ENCODE assay signal across 10 cellular contexts in the genomic region with DNA sequence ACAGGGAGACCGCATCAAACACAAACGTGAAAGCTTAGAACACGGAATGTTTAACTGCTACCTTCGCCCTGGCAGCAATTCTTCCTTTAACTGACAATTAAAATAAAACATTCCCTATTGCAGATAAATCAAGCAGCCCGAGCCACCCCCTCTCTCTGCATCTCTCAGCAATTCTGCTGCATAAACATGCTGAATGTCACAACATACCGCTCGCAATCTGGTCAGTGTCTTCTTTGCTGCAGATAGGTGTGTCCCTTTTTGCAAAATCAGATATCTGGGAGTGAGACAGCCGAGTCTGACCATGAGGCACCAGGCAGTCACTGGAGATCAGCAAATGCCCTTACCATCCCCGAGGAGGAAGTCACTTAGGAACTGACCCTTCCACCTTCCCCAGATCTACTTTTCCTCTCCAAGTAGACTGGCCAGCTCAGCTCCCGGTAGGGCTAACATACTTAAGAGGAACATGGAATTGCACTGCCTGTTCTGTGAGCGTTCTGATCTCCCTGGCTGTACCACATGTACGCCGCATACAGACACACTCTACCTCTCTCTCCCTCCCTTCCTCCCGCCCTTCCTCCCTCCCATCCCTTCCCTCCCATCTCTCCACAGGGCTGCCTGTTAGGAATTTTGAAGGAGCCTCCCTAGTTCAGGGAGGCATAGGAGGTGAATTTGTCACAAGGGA. TPM values are rescaled to one million over a fixed set of nuclear protein-coding genes. Genes with fewer than 3 reads are reported as not detected.
DNase-seq lines count a peak whose midpoint lies in the region; ATAC-seq and TF ChIP-seq lines count a peak whose summit lies in the region.
"Had no signal": no experiment of that assay in that cellular context is flagged by ENCODE, and none has a peak within 500 bp of the region (broad histone marks: within the 10 kb centered on the region; RNA-seq: fewer than 3 reads in every experiment).

A gene (minus strand): TSS at position 535 of the 682 bp plus-strand sequence.

- DNase-seq in NCI-H2227 (lab: John Stamatoyannopoulos, UW; ENCODE audit: unreplicated experiment) (peak; percentile 23), fibroblast of the aortic adventitia (ENCODE audit: low read depth) (no peak), mesothelial cell of epicardium (ENCODE audit: low spot score in 2 of 2, unreplicated experiment in 2 of 2) (no peak), testis (no peak), islet precursor cell (no peak), ACHN (no peak)
- DNase-seq: stimulated activated CD4-positive, alpha-beta T cell treated with anti-CD3 and anti-CD28 coated beads, Interleukin-4, amount 100 ng/mL, for 1 hour had no signal

- H3K27me3 ChIP-seq in testis, result no peaks in the 10 kb centered on the region

- no peak for TF ChIP-seq CTCF in fibroblast of the aortic adventitia (IDR thresholded peaks at IDR 0.05; ENCODE audit: insufficient read depth, low read length)
- no peak for TF ChIP-seq CTCF in mesothelial cell of epicardium (IDR thresholded peaks at IDR 0.05; ENCODE audit: unreplicated experiment)
- TF ChIP-seq CTCF in testis (IDR thresholded peaks at IDR 0.05), result no peak

- no peak within 1 kb of the TSS for H3K27ac ChIP-seq in testis

- no peak within 1 kb of the TSS for H3K4me3 ChIP-seq in fibroblast of the aortic adventitia (ENCODE audit: low read depth, low read length)
- no peak within 1 kb of the TSS for H3K4me3 ChIP-seq in testis

- H3K4me3 Mint-ChIP-seq in mesothelial cell of epicardium, result peak within 1 kb of the TSS; percentile 10
- H3K4me3 Mint-ChIP-seq: T-helper 2 cell treated with Interferon-gamma antibody and Interleukin-4, amounts not matched to agents 5 μg/mL and 100 μg/mL, for 36 hours had no signal

- peaks cover 16% of the 10 kb centered on the region for H3K4me1 Mint-ChIP-seq in mesothelial cell of epicardium

- H3K36me3 Mint-ChIP-seq in mesothelial cell of epicardium, result no peaks in the 10 kb centered on the region

- peaks cover 17% of the 10 kb centered on the region for H3K27me3 Mint-ChIP-seq in mesothelial cell of epicardium (ENCODE audit: low read depth)

- no peaks in the 10 kb centered on the region for H3K36me3 ChIP-seq in testis (ENCODE audit: low read depth, missing control alignments)

- in situ Hi-C loops in ACHN (cut with HindIII; ENCODE audit: low pct_ligation_motif_present, low pct_unique_long_range_greater_than_20kb, low sequenced_read_pairs), result no loop called here

- H3K9me3 Mint-ChIP-seq in mesothelial cell of epicardium, result no peaks in the 10 kb centered on the region
- H3K9me3 Mint-ChIP-seq: T-helper 2 cell treated with Interferon-gamma antibody and Interleukin-4, amounts not matched to agents 5 μg/mL and 100 μg/mL, for 36 hours had no signal

- WGBS in testis, 2 donors, result 15 to 26% methylated on average over 14 of the region's 14 CpGs

- no peak for ATAC-seq in GM21360 (IDR thresholded peaks at IDR 0.05; ENCODE audit: unreplicated experiment)
- no peak for ATAC-seq in HG03442 (IDR thresholded peaks at IDR 0.05; ENCODE audit: unreplicated experiment)

- H3K9me3 ChIP-seq in testis, result no peaks in the 10 kb centered on the region

- peaks cover 5% of the 10 kb centered on the region for H3K4me1 ChIP-seq in testis

- no peak within 1 kb of the TSS for H3K27ac Mint-ChIP-seq in mesothelial cell of epicardium
- H3K27ac Mint-ChIP-seq: T-helper 2 cell treated with Interferon-gamma antibody and Interleukin-4, amounts not matched to agents 5 μg/mL and 100 μg/mL, for 36 hours had no signal

- intact Hi-C loops in testis (cut with DNase I; ENCODE audit: low total_unique reads), result no loop called here

- TF ChIP-seq POLR2A in testis (IDR thresholded peaks at IDR 0.05), result no peak

RNA-seq across cellular contexts. Expression of the gene that starts here (rescaled TPM):
- total RNA-seq in fibroblast of the aortic adventitia (ENCODE audit: low replicate concordance), result 32.1 and 42.4 TPM in 2 replicates
- 41.7 to 45.0 TPM (median 42.4 TPM) in 3 replicates for total RNA-seq in mesothelial cell of epicardium
- 10 to 100 TPM; 15.0 to 18.7 TPM for total RNA-seq in testis
- 20.8 TPM for polyA plus RNA-seq in testis (ENCODE audit: insufficient read depth, low read depth, low replicate concordance)
